22 cellular contexts compared by ENCODE assay signal in the genomic region with DNA sequence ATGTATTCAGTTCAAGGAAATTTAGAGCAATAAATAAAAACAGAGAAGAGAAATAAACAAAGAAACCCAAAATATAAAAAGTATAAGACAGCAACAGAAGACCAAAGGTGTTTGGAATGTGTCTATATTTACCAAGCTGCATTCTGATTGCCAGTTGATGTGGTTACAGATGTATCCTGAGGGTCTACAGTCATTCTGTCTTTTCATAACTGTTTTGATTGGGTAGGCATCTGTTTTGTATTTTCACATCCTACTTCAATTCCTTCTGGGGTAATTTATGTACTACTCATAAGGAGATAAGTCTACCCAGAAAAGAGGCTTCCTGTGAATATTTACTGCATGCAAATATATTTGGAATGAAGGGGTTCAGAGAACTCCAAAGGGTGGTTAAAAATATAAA.
"Had no signal": no experiment of that assay in that cellular context is flagged by ENCODE, and none has a peak within 500 bp of the region (broad histone marks: within the 10 kb centered on the region; RNA-seq: fewer than 3 reads in every experiment).

No MANE protein-coding gene starts in this region.

- H3K27me3 ChIP-seq: breast epithelium, gastrocnemius medialis, left lung, spleen, suprapubic skin, tibial artery had no signal

- ATAC-seq: activated CD8-positive, alpha-beta T cell treated with anti-CD3 and anti-CD28 coated beads for 36 hours; activated naive CD8-positive, alpha-beta T cell treated with anti-CD3 and anti-CD28 coated beads, Interleukin-2, amount 50 U/mL, for 24 hours; gastrocnemius medialis; left lung; lower lobe of right lung; natural killer cell treated with Interleukin-12 subunit alpha and Interleukin-12 subunit beta and Interleukin-15 and Interleukin-18, amount 100 ng/mL, for 72 hours; right cardiac atrium had no signal

- H3K4me3 ChIP-seq: breast epithelium, gastrocnemius medialis, left lung, lower lobe of right lung, spleen, suprapubic skin, tibial artery had no signal

- H3K9me3 ChIP-seq: breast epithelium, gastrocnemius medialis, left lung, lower lobe of right lung, suprapubic skin, tibial artery had no signal

- H3K36me3 ChIP-seq: breast epithelium, gastrocnemius medialis, left lung, lower lobe of right lung, spleen, suprapubic skin, tibial artery had no signal

- H3K4me1 ChIP-seq: breast epithelium, gastrocnemius medialis, left lung, lower lobe of right lung, spleen, suprapubic skin, tibial artery had no signal

- FAIRE-seq: islet of Langerhans had no signal

- H3K27ac ChIP-seq: breast epithelium, epithelial cell of prostate, gastrocnemius medialis, left lung, lower lobe of right lung, spleen, suprapubic skin, tibial artery had no signal

- DNase-seq: activated B cell treated with CpG ODN at 0.5 μM for 24 hours; activated CD4-positive, alpha-beta T cell treated with anti-CD3 and anti-CD28 coated beads, Interleukin-2, amount 50 U/mL, for 1 hour; activated CD8-positive, alpha-beta T cell treated with anti-CD3 and anti-CD28 coated beads for 36 hours; activated naive CD8-positive, alpha-beta T cell treated with anti-CD3 and anti-CD28 coated beads, Interleukin-2, amount 50 U/mL, for 24 hours; activated T-cell treated with anti-CD3 and anti-CD28 coated beads, Interleukin-2, amount 50 U/mL, for 48 hours; central memory CD4-positive, alpha-beta T cell; endodermal cell; gastrocnemius medialis; glutamatergic neuron; left lung; lower lobe of right lung; mesenchymal stem cell; posterior cingulate gyrus; right cardiac atrium; spleen; stimulated activated naive CD4-positive, alpha-beta T cell; tibial artery had no signal
